Comparison of ENCODE assay signal across 8 cellular contexts in genomic region chr17:56832446-56832845, GRCh38. TPM values are rescaled to one million over a fixed set of nuclear protein-coding genes. Genes with fewer than 3 reads are reported as not detected.
DNase-seq lines count a peak whose midpoint lies in the region; TF ChIP-seq lines count a peak whose summit lies in the region.

No MANE protein-coding gene starts in this region.

- no peaks in the 10 kb centered on the region for H4K20me1 ChIP-seq in neural cell (ENCODE audit: insufficient read depth)

- H3K27ac ChIP-seq in CD8-positive, alpha-beta memory T cell (ENCODE audit: low read depth, low read length): peak overlapping the region; percentile 80
- no peak overlapping the region for H3K27ac ChIP-seq in neural cell (ENCODE audit: low read length)
- H3K27ac ChIP-seq in caudate nucleus (ENCODE audit: low read depth, low read length): no peak overlapping the region

- H3K9me3 Mint-ChIP-seq in CD8-positive, alpha-beta memory T cell: no peaks in the 10 kb centered on the region
- no peaks in the 10 kb centered on the region for H3K9me3 Mint-ChIP-seq in dendritic cell treated with granulocyte-macrophage colony-stimulating factor and Interleukin-4, amounts not matched to agents 40 ng/mL and 50 ng/mL, for 4 days

- H3K4me2 ChIP-seq in neural cell (ENCODE audit: low read length): peak overlapping the region; percentile 33

- no peaks in the 10 kb centered on the region for H3K9me2 ChIP-seq in neural cell (ENCODE audit: insufficient read depth, low read length)

- no peak for TF ChIP-seq CTCF in LNCaP clone FGC (IDR thresholded peaks at IDR 0.05; ENCODE audit: control insufficient read depth, extremely low read depth, insufficient read depth)
- TF ChIP-seq CTCF in neural cell (IDR thresholded peaks at IDR 0.05; ENCODE audit: poor library complexity, severe bottlenecking): no peak

- peak overlapping the region; percentile 35 to 98 (median 88) for H3K27ac Mint-ChIP-seq in CD8-positive, alpha-beta memory T cell
- peak overlapping the region; percentile 70 for H3K27ac Mint-ChIP-seq in dendritic cell treated with granulocyte-macrophage colony-stimulating factor and Interleukin-4, amounts not matched to agents 40 ng/mL and 50 ng/mL, for 4 days

- H3K4me3 ChIP-seq in CD8-positive, alpha-beta memory T cell (ENCODE audit: low read length): peak overlapping the region; percentile 84
- H3K4me3 ChIP-seq in LNCaP clone FGC (ENCODE audit: low read depth, low read length) (peak overlapping the region; percentile 74), neural cell (ENCODE audit: low read length) (peak overlapping the region; percentile 92)

- intact Hi-C loops in dendritic cell treated with granulocyte-macrophage colony-stimulating factor and Interleukin-4, amounts not matched to agents 40 ng/mL and 50 ng/mL, for 4 days (cut with micrococcal nuclease): loop anchor here (5.0 kb wide), 1 partner anchor 80 kb away; the partner anchor contains the start of gene TRIM25

- no peak for DNase-seq in CD8-positive, alpha-beta memory T cell
- DNase-seq in LNCaP clone FGC (ENCODE audit: low read depth) (no peak), caudate nucleus (lab: John Stamatoyannopoulos, UW) (no peak), NCI-H748 (lab: John Stamatoyannopoulos, UW; ENCODE audit: unreplicated experiment) (no peak), NCI-H526 (lab: John Stamatoyannopoulos, UW) (no peak), inferior parietal cortex (ENCODE audit: extremely low spot score) (no peak)

- peaks cover 6% of the 10 kb centered on the region for H3F3A ChIP-seq in neural cell (ENCODE audit: insufficient read depth, low read length, poor library complexity, severe bottlenecking)

- no peak for TF ChIP-seq EP300 in neural cell (conservative IDR thresholded peaks at IDR 0.05; ENCODE audit: poor library complexity, severe bottlenecking)

- H3K36me3 Mint-ChIP-seq in CD8-positive, alpha-beta memory T cell: peaks cover 0 to 44% (median 6%) of the 10 kb centered on the region in 3 donors
- peaks cover 17% of the 10 kb centered on the region for H3K36me3 Mint-ChIP-seq in dendritic cell treated with granulocyte-macrophage colony-stimulating factor and Interleukin-4, amounts not matched to agents 40 ng/mL and 50 ng/mL, for 4 days (ENCODE audit: low read depth)

- H3K79me2 ChIP-seq in neural cell (replicated peaks; ENCODE audit: insufficient read depth, low read length): peaks cover 5% of the 10 kb centered on the region

- no peaks in the 10 kb centered on the region for H3K27me3 Mint-ChIP-seq in CD8-positive, alpha-beta memory T cell
- H3K27me3 Mint-ChIP-seq in dendritic cell treated with granulocyte-macrophage colony-stimulating factor and Interleukin-4, amounts not matched to agents 40 ng/mL and 50 ng/mL, for 4 days: peaks cover 10% of the 10 kb centered on the region

- H3K4me3 Mint-ChIP-seq in CD8-positive, alpha-beta memory T cell: peak overlapping the region; percentile 79 to 95 (median 88)
- H3K4me3 Mint-ChIP-seq in dendritic cell treated with granulocyte-macrophage colony-stimulating factor and Interleukin-4, amounts not matched to agents 40 ng/mL and 50 ng/mL, for 4 days: peak overlapping the region; percentile 52

- no peak overlapping the region for H2AFZ ChIP-seq in neural cell (ENCODE audit: low read depth, low read length)

- POLR2A ChIA-PET in CD8-positive, alpha-beta memory T cell (lab: Charles Lee): interaction anchor here (2.9 to 3.9 kb wide), 2 partner anchors 13 to 81 kb away, joined by 10 to 27 read pairs; partner anchors contain the start of gene TRIM25

- H3K9me3 ChIP-seq in CD8-positive, alpha-beta memory T cell (ENCODE audit: low read length): no peaks in the 10 kb centered on the region
- no peaks in the 10 kb centered on the region for H3K9me3 ChIP-seq in neural cell (ENCODE audit: low read length)

- H3K27me3 ChIP-seq in CD8-positive, alpha-beta memory T cell (ENCODE audit: insufficient read depth, low read length, poor library complexity, severe bottlenecking): no peaks in the 10 kb centered on the region
- H3K27me3 ChIP-seq in neural cell (ENCODE audit: insufficient read depth, low read depth, low read length): no peaks in the 10 kb centered on the region

- CTCF ChIA-PET in CD8-positive, alpha-beta memory T cell (lab: Charles Lee): interaction anchor here (0.8 to 7.7 kb wide), 5 partner anchors 13 to 131 kb away, joined by 3 to 42 read pairs (median 4); no protein-coding TSS in a partner anchor

- H3K36me3 ChIP-seq in CD8-positive, alpha-beta memory T cell (ENCODE audit: insufficient read depth, low read length): peaks cover 4% of the 10 kb centered on the region
- no peaks in the 10 kb centered on the region for H3K36me3 ChIP-seq in neural cell (ENCODE audit: insufficient read depth, low read length)

- peaks cover 44% of the 10 kb centered on the region for H3K4me1 ChIP-seq in CD8-positive, alpha-beta memory T cell (ENCODE audit: insufficient read depth, low read length)

- no peak overlapping the region for H3K9ac ChIP-seq in neural cell (ENCODE audit: low read length)

- peaks cover 39 to 61% (median 57%) of the 10 kb centered on the region in 3 donors for H3K4me1 Mint-ChIP-seq in CD8-positive, alpha-beta memory T cell
- peaks cover 42% of the 10 kb centered on the region for H3K4me1 Mint-ChIP-seq in dendritic cell treated with granulocyte-macrophage colony-stimulating factor and Interleukin-4, amounts not matched to agents 40 ng/mL and 50 ng/mL, for 4 days (ENCODE audit: low read depth)

- TF ChIP-seq RAD21 in neural cell (conservative IDR thresholded peaks at IDR 0.05): no peak

TF ChIP-seq in neural cell, 6 proteins besides CTCF, POLR2A, EP300 and RAD21:
- no peak for TF ChIP-seq EZH2 (IDR thresholded peaks at IDR 0.05; ENCODE audit: borderline replicate concordance, insufficient read depth, low read length, poor library complexity, severe bottlenecking)
- no peak for TF ChIP-seq MXI1 (conservative IDR thresholded peaks at IDR 0.05; ENCODE audit: poor library complexity, severe bottlenecking)
- no peak for TF ChIP-seq TAF1 (IDR thresholded peaks at IDR 0.05; ENCODE audit: low read depth)
- TF ChIP-seq SMC3 (conservative IDR thresholded peaks at IDR 0.05; ENCODE audit: poor library complexity): no peak
- TF ChIP-seq, protein P1, sequence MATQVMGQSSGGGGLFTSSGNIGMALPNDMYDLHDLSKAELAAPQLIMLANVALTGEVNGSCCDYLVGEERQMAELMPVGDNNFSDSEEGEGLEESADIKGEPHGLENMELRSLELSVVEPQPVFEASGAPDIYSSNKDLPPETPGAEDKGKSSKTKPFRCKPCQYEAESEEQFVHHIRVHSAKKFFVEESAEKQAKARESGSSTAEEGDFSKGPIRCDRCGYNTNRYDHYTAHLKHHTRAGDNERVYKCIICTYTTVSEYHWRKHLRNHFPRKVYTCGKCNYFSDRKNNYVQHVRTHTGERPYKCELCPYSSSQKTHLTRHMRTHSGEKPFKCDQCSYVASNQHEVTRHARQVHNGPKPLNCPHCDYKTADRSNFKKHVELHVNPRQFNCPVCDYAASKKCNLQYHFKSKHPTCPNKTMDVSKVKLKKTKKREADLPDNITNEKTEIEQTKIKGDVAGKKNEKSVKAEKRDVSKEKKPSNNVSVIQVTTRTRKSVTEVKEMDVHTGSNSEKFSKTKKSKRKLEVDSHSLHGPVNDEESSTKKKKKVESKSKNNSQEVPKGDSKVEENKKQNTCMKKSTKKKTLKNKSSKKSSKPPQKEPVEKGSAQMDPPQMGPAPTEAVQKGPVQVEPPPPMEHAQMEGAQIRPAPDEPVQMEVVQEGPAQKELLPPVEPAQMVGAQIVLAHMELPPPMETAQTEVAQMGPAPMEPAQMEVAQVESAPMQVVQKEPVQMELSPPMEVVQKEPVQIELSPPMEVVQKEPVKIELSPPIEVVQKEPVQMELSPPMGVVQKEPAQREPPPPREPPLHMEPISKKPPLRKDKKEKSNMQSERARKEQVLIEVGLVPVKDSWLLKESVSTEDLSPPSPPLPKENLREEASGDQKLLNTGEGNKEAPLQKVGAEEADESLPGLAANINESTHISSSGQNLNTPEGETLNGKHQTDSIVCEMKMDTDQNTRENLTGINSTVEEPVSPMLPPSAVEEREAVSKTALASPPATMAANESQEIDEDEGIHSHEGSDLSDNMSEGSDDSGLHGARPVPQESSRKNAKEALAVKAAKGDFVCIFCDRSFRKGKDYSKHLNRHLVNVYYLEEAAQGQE (IDR thresholded peaks at IDR 0.05; ENCODE audit: borderline replicate concordance): no peak
- TF ChIP-seq POLR2AphosphoS5 (IDR thresholded peaks at IDR 0.05): no peak

RNA-seq across cellular contexts. Expression of gene C17orf67, which starts 1.3 kb away (rescaled TPM):
- 1 to 10 TPM; 3.2 to 4.6 TPM for total RNA-seq in CD8-positive, alpha-beta memory T cell
- polyA plus RNA-seq in CD8-positive, alpha-beta memory T cell: 2.5 TPM
- polyA plus RNA-seq in neural cell: 0.15 and 1.5 TPM in 2 replicates
- polyA minus RNA-seq in neural cell: 0.24 and 0.81 TPM in 2 replicates

RNA-seq across cellular contexts. Expression of gene DGKE, which starts 1.5 kb away (rescaled TPM):
- 10 to 100 TPM; 26.7 to 30.5 TPM for total RNA-seq in CD8-positive, alpha-beta memory T cell
- 4.9 TPM for polyA plus RNA-seq in CD8-positive, alpha-beta memory T cell
- polyA plus RNA-seq in neural cell: 13.0 and 16.6 TPM in 2 replicates
- polyA minus RNA-seq in neural cell: 49.1 and 49.9 TPM in 2 replicates
